Comparison of ENCODE assay signal across 8 cellular contexts in the genomic region with DNA sequence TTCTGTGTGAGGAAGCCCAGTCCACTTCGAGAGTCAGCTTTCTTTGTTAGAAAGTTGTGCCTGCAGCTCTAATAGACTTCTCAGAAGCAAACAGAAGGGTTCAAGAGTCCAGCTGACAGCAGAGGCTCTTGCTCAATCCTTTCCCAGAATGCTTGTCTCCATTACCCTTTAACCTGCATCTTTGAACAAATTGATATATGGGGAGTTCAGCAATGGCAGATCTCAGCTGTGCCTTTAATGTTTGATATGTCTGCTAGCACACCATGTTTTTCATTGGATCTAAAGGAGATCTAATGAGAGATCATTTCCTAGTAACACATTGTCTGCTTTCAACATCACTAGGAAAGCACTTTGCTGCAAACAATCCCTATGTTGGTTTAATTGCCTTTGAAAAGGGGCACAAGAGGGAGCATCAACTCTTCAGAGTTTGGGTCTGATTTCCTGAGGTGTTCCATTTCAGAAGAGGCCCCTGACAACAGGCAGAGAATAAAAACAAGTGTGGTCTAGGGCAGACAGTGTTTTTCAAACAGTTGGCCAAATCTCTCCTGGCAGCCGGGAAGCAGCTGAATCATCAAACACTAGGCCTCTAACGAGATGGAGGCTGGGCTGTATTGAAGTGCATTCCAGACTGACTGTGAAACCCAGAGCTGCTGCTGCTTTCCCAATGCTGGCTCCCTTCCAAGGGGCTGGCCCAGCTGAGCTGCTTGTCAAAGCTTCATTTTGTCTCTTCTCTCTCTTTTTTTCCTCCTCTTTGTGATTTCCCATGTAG. TPM values are rescaled to one million over a fixed set of nuclear protein-coding genes. Genes with fewer than 3 reads are reported as not detected.
DNase-seq lines count a peak whose midpoint lies in the region; ATAC-seq, FAIRE-seq and TF ChIP-seq lines count a peak whose summit lies in the region.

No MANE protein-coding gene starts in this region.

- no peak overlapping the region for H3K9ac ChIP-seq in kidney (ENCODE audit: low read length in 2 of 2)

- no peaks in the 10 kb centered on the region for H3K9me3 ChIP-seq in kidney (ENCODE audit: control insufficient read depth in 1 of 2, low read length in 2 of 2)

- TF ChIP-seq CTCF in kidney (IDR thresholded peaks at IDR 0.05; ENCODE audit: borderline replicate concordance, extremely low read depth, insufficient read depth) = no peak

- intact Hi-C loops in kidney (cut with DNase I) = no loop called here

- no peaks in the 10 kb centered on the region for H3K36me3 ChIP-seq in kidney (ENCODE audit: control insufficient read depth in 1 of 2, insufficient read depth in 2 of 2, low read length in 2 of 2)

- H3K27ac ChIP-seq in kidney (ENCODE audit: low read depth in 2 of 2, low read length in 2 of 2) = peak overlapping the region; percentile 85 to 94

- H3K4me3 ChIP-seq in kidney (ENCODE audit: low read length in 2 of 2) = no peak overlapping the region

- peak; percentile 68 for FAIRE-seq in kidney (lab: Jason Lieb, UNC)

- no peak for ATAC-seq in HG03460 (IDR thresholded peaks at IDR 0.05; ENCODE audit: unreplicated experiment)

- H3K4me1 ChIP-seq in kidney (ENCODE audit: control insufficient read depth in 1 of 2, insufficient read depth in 1 of 2, low read depth in 1 of 2, low read length in 2 of 2) = peaks cover 3 to 9% of the 10 kb centered on the region in 2 donors

- DNase-seq in GM03348 (ENCODE audit: low spot score) (peak; percentile 81), NCI-H345 treated with DMSO at 0.1 percent for 48 hours (lab: John Stamatoyannopoulos, UW; ENCODE audit: unreplicated experiment) (peak; percentile 84), cerebellar cortex (ENCODE audit: low spot score) (peak; percentile 6), kidney (peak; percentile 94), smooth muscle cell of the brain vasculature (ENCODE audit: low read depth, low spot score) (peak; percentile 82)
- no peak for DNase-seq in NK-92 treated with Interleukin-12 subunit alpha and Interleukin-12 subunit beta, amount 100 ng/mL, for 24 hours (lab: John Stamatoyannopoulos, UW)
- DNase-seq in activated effector memory CD4-positive, alpha-beta T cell treated with Interleukin-2 at 50 U/mL for 16 hours = no peak

RNA-seq across cellular contexts. Expression of a gene that starts 55.6 kb away (rescaled TPM):
- total RNA-seq in kidney = not detected
- polyA plus RNA-seq in kidney (ENCODE audit: insufficient read depth, low read depth, low replicate concordance) = not detected

Comparison
In these comparisons a context has a peak if more than half of its experiments do, and no peak if none do; other contexts are left out.
1. DNase-seq: peak in GM03348 (single experiment), NCI-H345 treated with DMSO at 0.1 percent for 48 hours (single experiment), cerebellar cortex (single experiment), kidney (single experiment) and smooth muscle cell of the brain vasculature (single experiment); none in NK-92 treated with Interleukin-12 subunit alpha and Interleukin-12 subunit beta, amount 100 ng/mL, for 24 hours (single experiment) and activated effector memory CD4-positive, alpha-beta T cell treated with Interleukin-2 at 50 U/mL for 16 hours (single experiment).